In genomic region chr6:137928286-137928685, GRCh38 we compare ENCODE assay signal across 9 cellular contexts.
A peak's percentile ranks its signal among the peaks of the same experiment; 100 is the strongest.
DNase-seq lines count a peak whose midpoint lies in the region; ATAC-seq and TF ChIP-seq lines count a peak whose summit lies in the region.
"Had no signal": no experiment of that assay in that cellular context is flagged by ENCODE, and none has a peak within 500 bp of the region (broad histone marks: within the 10 kb centered on the region; RNA-seq: fewer than 3 reads in every experiment).

No MANE protein-coding gene starts in this region.

- H3K4me3 Mint-ChIP-seq in T-helper 17 cell = peak overlapping the region; percentile 62
- H3K4me3 Mint-ChIP-seq in mesothelial cell of epicardium = no peak overlapping the region

- intact Hi-C loops in mucosa of descending colon (cut with DNase I, micrococcal nuclease) = no loop called here

- ATAC-seq in HG02642 (IDR thresholded peaks at IDR 0.05; ENCODE audit: poor library complexity, unreplicated experiment) = peak; percentile 26
- ATAC-seq in T-helper 17 cell = peak; percentile 8
- peak; percentile 33 for ATAC-seq in mucosa of descending colon
- no peak for ATAC-seq in GM21360 (IDR thresholded peaks at IDR 0.05; ENCODE audit: unreplicated experiment)
- no peak for ATAC-seq in HG03280 (IDR thresholded peaks at IDR 0.05; ENCODE audit: unreplicated experiment)

- DNase-seq in GM12864 (ENCODE audit: low read depth) = no peak
- DNase-seq in T-helper 17 cell = no peak
- no peak for DNase-seq in mucosa of descending colon
- no peak for DNase-seq in NCI-H2196 (lab: John Stamatoyannopoulos, UW; ENCODE audit: unreplicated experiment)
- no peak for DNase-seq in mesothelial cell of epicardium (ENCODE audit: low spot score in 2 of 2, unreplicated experiment in 2 of 2)
- DNase-seq: NCI-H2227 treated with DMSO at 0.1 percent for 48 hours had no signal

- no peaks in the 10 kb centered on the region for H3K36me3 ChIP-seq in mucosa of descending colon (ENCODE audit: low read depth)

- H3K36me3 Mint-ChIP-seq in T-helper 17 cell (ENCODE audit: low read depth) = no peaks in the 10 kb centered on the region
- no peaks in the 10 kb centered on the region for H3K36me3 Mint-ChIP-seq in mesothelial cell of epicardium

- H3K27ac Mint-ChIP-seq in T-helper 17 cell (peak overlapping the region; percentile 90), mesothelial cell of epicardium (no peak overlapping the region)

- no peak for TF ChIP-seq CTCF in GM12864 (IDR thresholded peaks at IDR 0.05; ENCODE audit: low read depth, low read length, missing control alignments)
- TF ChIP-seq CTCF in mucosa of descending colon (IDR thresholded peaks at IDR 0.05) = no peak
- no peak for TF ChIP-seq CTCF in mesothelial cell of epicardium (IDR thresholded peaks at IDR 0.05; ENCODE audit: unreplicated experiment)

- H3K27me3 Mint-ChIP-seq in T-helper 17 cell = no peaks in the 10 kb centered on the region
- H3K27me3 Mint-ChIP-seq in mesothelial cell of epicardium (ENCODE audit: low read depth) = no peaks in the 10 kb centered on the region

- H3K9me3 ChIP-seq in T-helper 17 cell (ENCODE audit: control insufficient read depth, low read length, poor library complexity, severe bottlenecking) = no peaks in the 10 kb centered on the region
- H3K9me3 ChIP-seq in mucosa of descending colon = no peaks in the 10 kb centered on the region

- H3K4me1 ChIP-seq in mucosa of descending colon (ENCODE audit: low read depth) = no peaks in the 10 kb centered on the region

- H3K9me3 Mint-ChIP-seq in mesothelial cell of epicardium = no peaks in the 10 kb centered on the region

- H3K4me3 ChIP-seq in GM12864 (ENCODE audit: low read depth, low read length) = peak overlapping the region; percentile 1; the same call in 1 of the 2 replicates
- H3K4me3 ChIP-seq in mucosa of descending colon = no peak overlapping the region

- H3K4me1 Mint-ChIP-seq in T-helper 17 cell (peaks cover 34% of the 10 kb centered on the region), mesothelial cell of epicardium (peaks cover 32% of the 10 kb centered on the region)

Comparison
In these comparisons a context has a peak if more than half of its experiments do, and no peak if none do; other contexts are left out.
1. ATAC-seq: peak in HG02642 (single experiment), T-helper 17 cell (single experiment) and mucosa of descending colon (single experiment); none in GM21360 (single experiment) and HG03280 (single experiment).